Comparison of ENCODE assay signal across 24 cellular contexts in genomic region chr4:16442296-16442695, GRCh38.
"Had no signal": no experiment of that assay in that cellular context is flagged by ENCODE, and none has a peak within 500 bp of the region (broad histone marks: within the 10 kb centered on the region; RNA-seq: fewer than 3 reads in every experiment).

No MANE protein-coding gene starts in this region.

- H3K4me3 ChIP-seq: left ventricle myocardium inferior, lung, ovary, prostate gland, skin epidermis, tibial nerve, upper lobe of left lung had no signal

- H3K27ac Mint-ChIP-seq: immature natural killer cell; mesothelial cell of epicardium; natural killer cell; stimulated activated effector memory CD8-positive, alpha-beta T cell treated with anti-CD3 and anti-CD28 coated beads, Interleukin-12 subunit alpha, Interleukin-12 subunit beta, amount 100 ng/mL, for 72 hours; stimulated activated naive CD8-positive, alpha-beta T cell treated with anti-CD3 and anti-CD28 coated beads, Interleukin-15, Interleukin-2, amounts not matched to agents 100 ng/mL and 50 ng/mL, for 24 hours had no signal

- H3K4me1 ChIP-seq: left ventricle myocardium inferior, prostate gland, upper lobe of left lung had no signal

- ATAC-seq: natural killer cell; right cardiac atrium; sciatic nerve; stimulated activated effector memory CD8-positive, alpha-beta T cell treated with anti-CD3 and anti-CD28 coated beads, Interleukin-12 subunit alpha, Interleukin-12 subunit beta, amount 100 ng/mL, for 72 hours had no signal

- H3K4me1 Mint-ChIP-seq: immature natural killer cell; mesothelial cell of epicardium; natural killer cell; stimulated activated effector memory CD8-positive, alpha-beta T cell treated with anti-CD3 and anti-CD28 coated beads, Interleukin-12 subunit alpha, Interleukin-12 subunit beta, amount 100 ng/mL, for 72 hours had no signal

- H3K9me3 ChIP-seq: prostate gland had no signal

- H3K36me3 Mint-ChIP-seq: immature natural killer cell; mesothelial cell of epicardium; natural killer cell; stimulated activated effector memory CD8-positive, alpha-beta T cell treated with anti-CD3 and anti-CD28 coated beads, Interleukin-12 subunit alpha, Interleukin-12 subunit beta, amount 100 ng/mL, for 72 hours had no signal

- H3K27me3 Mint-ChIP-seq: naive B cell had no signal

- H3K4me3 Mint-ChIP-seq: immature natural killer cell; mesothelial cell of epicardium; naive B cell; natural killer cell; stimulated activated effector memory CD8-positive, alpha-beta T cell treated with anti-CD3 and anti-CD28 coated beads, Interleukin-12 subunit alpha, Interleukin-12 subunit beta, amount 100 ng/mL, for 72 hours; stimulated activated naive CD8-positive, alpha-beta T cell treated with anti-CD3 and anti-CD28 coated beads, Interleukin-15, Interleukin-2, amounts not matched to agents 100 ng/mL and 50 ng/mL, for 24 hours had no signal

- H3K36me3 ChIP-seq: left ventricle myocardium inferior, ovary, prostate gland, tibial nerve, upper lobe of left lung had no signal

- FAIRE-seq: islet of Langerhans, kidney had no signal

- H3K27me3 ChIP-seq: ovary, tibial nerve, upper lobe of left lung had no signal

- DNase-seq: hypothalamus; immature natural killer cell; kidney; left ventricle myocardium inferior; mesendoderm; naive B cell; natural killer cell; ovary; retina; right cardiac atrium; stimulated activated CD4-positive, alpha-beta T cell treated with anti-CD3 and anti-CD28 coated beads, Interleukin-12 subunit alpha, Interleukin-12 subunit beta, amount 100 ng/mL, for 4 hours; stimulated activated CD4-positive, alpha-beta T cell treated with anti-CD3 and anti-CD28 coated beads, Interleukin-15, amount 100 ng/mL, for 24 hours; stimulated activated CD4-positive, alpha-beta T cell treated with anti-CD3 and anti-CD28 coated beads, Interleukin-4, amount 100 ng/mL, for 24 hours; stimulated activated naive CD4-positive, alpha-beta T cell; upper lobe of left lung had no signal

- H3K27ac ChIP-seq: left ventricle myocardium inferior, ovary, prostate gland, skin epidermis, tibial nerve, upper lobe of left lung had no signal
